ENCODE assay signal across 9 cellular contexts in genomic region chr9:41073471-41074243, GRCh38. TPM values are rescaled to one million over a fixed set of nuclear protein-coding genes. Genes with fewer than 3 reads are reported as not detected.
DNase-seq lines count a peak whose midpoint lies in the region; ATAC-seq, FAIRE-seq and TF ChIP-seq lines count a peak whose summit lies in the region.
"Not testable (repeated sequence)": the region's sequence is repeated elsewhere in the genome, so short reads cannot be mapped to it uniquely, and the experiment has no call there.
"Had no signal": no experiment of that assay in that cellular context is flagged by ENCODE, and none has a peak within 500 bp of the region (broad histone marks: within the 10 kb centered on the region; RNA-seq: fewer than 3 reads in every experiment).

No MANE protein-coding gene starts in this region.

- H3K18ac ChIP-seq in H1 (ENCODE audit: extremely low read depth, low read length) = not testable (repeated sequence)

- not testable (repeated sequence) for H3K27ac Mint-ChIP-seq in activated naive CD8-positive, alpha-beta T cell treated with anti-CD3 and anti-CD28 coated beads, Interleukin-2, amount 10 ng/mL, durations not matched to agents 7 days and 5 days; natural killer cell treated with Interleukin-12 subunit alpha and Interleukin-12 subunit beta and Interleukin-15 and Interleukin-18, amount 100 ng/mL, for 72 hours; stimulated activated effector memory CD8-positive, alpha-beta T cell treated with anti-CD3 and anti-CD28 coated beads, Interleukin-12 subunit alpha, Interleukin-12 subunit beta, amount 100 ng/mL, for 72 hours

- TF ChIP-seq RAD21 in H1 (IDR thresholded peaks at IDR 0.05 in 1 of 2, conservative IDR thresholded peaks at IDR 0.05 in 1 of 2; ENCODE audit: low read depth in 2 of 2, low read length in 2 of 2) = not testable (repeated sequence)

- ATAC-seq in RWPE2 (ENCODE audit: low read depth); activated naive CD8-positive, alpha-beta T cell treated with anti-CD3 and anti-CD28 coated beads, Interleukin-2, amount 10 ng/mL, durations not matched to agents 7 days and 5 days (ENCODE audit: low read depth): not testable (repeated sequence)
- ATAC-seq in natural killer cell treated with Interleukin-12 subunit alpha and Interleukin-12 subunit beta and Interleukin-15 and Interleukin-18, amount 100 ng/mL, for 72 hours = peak in 1 of 2 donors; percentile 25
- peak; percentile 27 for ATAC-seq in stimulated activated effector memory CD8-positive, alpha-beta T cell treated with anti-CD3 and anti-CD28 coated beads, Interleukin-12 subunit alpha, Interleukin-12 subunit beta, amount 100 ng/mL, for 72 hours

- not testable (repeated sequence) for H2BK15ac ChIP-seq in H1 (ENCODE audit: low read length)

- H3K4me1 Mint-ChIP-seq in activated naive CD8-positive, alpha-beta T cell treated with anti-CD3 and anti-CD28 coated beads, Interleukin-2, amount 10 ng/mL, durations not matched to agents 7 days and 5 days; natural killer cell treated with Interleukin-12 subunit alpha and Interleukin-12 subunit beta and Interleukin-15 and Interleukin-18, amount 100 ng/mL, for 72 hours (ENCODE audit: low read depth in 2 of 2): not testable (repeated sequence)
- peaks cover 20% of the 10 kb centered on the region for H3K4me1 Mint-ChIP-seq in stimulated activated effector memory CD8-positive, alpha-beta T cell treated with anti-CD3 and anti-CD28 coated beads, Interleukin-12 subunit alpha, Interleukin-12 subunit beta, amount 100 ng/mL, for 72 hours

- peak overlapping the region; percentile 86 for H2AFZ ChIP-seq in GM23248
- not testable (repeated sequence) for H2AFZ ChIP-seq in H1 (ENCODE audit: low read length)

- not testable (repeated sequence) for FAIRE-seq in H1 (lab: Jason Lieb, UNC)

- not testable (repeated sequence) for H2BK20ac ChIP-seq in H1 (ENCODE audit: low read length)

- CTCF ChIA-PET in A673 (lab: Charles Lee); H1 (lab: Charles Lee; ENCODE audit: partially characterized antibody): not testable (repeated sequence)

- H3K27me3 ChIP-seq in A673 (replicated peaks; ENCODE audit: insufficient read depth, low read depth, low read length, poor library complexity); GM23248 (replicated peaks; ENCODE audit: insufficient read depth); RWPE2 (ENCODE audit: insufficient read depth, poor library complexity, severe bottlenecking); right atrium auricular region: not testable (repeated sequence)
- H3K27me3 ChIP-seq in H1 (replicated peaks in 1 of 4; ENCODE audit: control insufficient read depth in 3 of 4, extremely low read depth in 1 of 4, insufficient read depth in 3 of 4, low read length in 3 of 4) = peaks cover 21 to 44% (median 29%) of the 10 kb centered on the region in 4 experiments

- H3K4me3 Mint-ChIP-seq in activated naive CD8-positive, alpha-beta T cell treated with anti-CD3 and anti-CD28 coated beads, Interleukin-2, amount 10 ng/mL, durations not matched to agents 7 days and 5 days = peak overlapping the region; percentile 48
- H3K4me3 Mint-ChIP-seq in natural killer cell treated with Interleukin-12 subunit alpha and Interleukin-12 subunit beta and Interleukin-15 and Interleukin-18, amount 100 ng/mL, for 72 hours = peak overlapping the region; percentile 84
- peak overlapping the region; percentile 70 for H3K4me3 Mint-ChIP-seq in stimulated activated effector memory CD8-positive, alpha-beta T cell treated with anti-CD3 and anti-CD28 coated beads, Interleukin-12 subunit alpha, Interleukin-12 subunit beta, amount 100 ng/mL, for 72 hours

- not testable (repeated sequence) for H3K9me3 ChIP-seq in A673 (ENCODE audit: low read depth, low read length, poor library complexity, severe bottlenecking); GM23248 (ENCODE audit: low read depth); RWPE2 (ENCODE audit: severe bottlenecking); H1 (ENCODE audit: insufficient read depth in 2 of 2, low read depth in 1 of 2, low read length in 1 of 2); right atrium auricular region

- TF ChIP-seq CTCF in A673 (conservative IDR thresholded peaks at IDR 0.05; ENCODE audit: low read depth, low read length); RWPE2 (IDR thresholded peaks at IDR 0.05; ENCODE audit: poor library complexity, severe bottlenecking); H1 (IDR thresholded peaks at IDR 0.05; ENCODE audit: control extremely low read depth in 1 of 3, insufficient read depth in 1 of 3, low read depth in 1 of 3, low read length in 3 of 3); right atrium auricular region (IDR thresholded peaks at IDR 0.05): not testable (repeated sequence)

- intact Hi-C loops in A673 (cut with micrococcal nuclease; ENCODE audit: unreplicated experiment) = not testable (repeated sequence)

- H4K8ac ChIP-seq in H1 (ENCODE audit: extremely low read depth, insufficient read depth, low read length) = not testable (repeated sequence)

- H3K27me3 Mint-ChIP-seq in activated naive CD8-positive, alpha-beta T cell treated with anti-CD3 and anti-CD28 coated beads, Interleukin-2, amount 10 ng/mL, durations not matched to agents 7 days and 5 days = peaks cover 39% of the 10 kb centered on the region
- peaks cover 20 to 22% of the 10 kb centered on the region in 2 donors for H3K27me3 Mint-ChIP-seq in natural killer cell treated with Interleukin-12 subunit alpha and Interleukin-12 subunit beta and Interleukin-15 and Interleukin-18, amount 100 ng/mL, for 72 hours

- not testable (repeated sequence) for H3K36me3 Mint-ChIP-seq in activated naive CD8-positive, alpha-beta T cell treated with anti-CD3 and anti-CD28 coated beads, Interleukin-2, amount 10 ng/mL, durations not matched to agents 7 days and 5 days; natural killer cell treated with Interleukin-12 subunit alpha and Interleukin-12 subunit beta and Interleukin-15 and Interleukin-18, amount 100 ng/mL, for 72 hours; stimulated activated effector memory CD8-positive, alpha-beta T cell treated with anti-CD3 and anti-CD28 coated beads, Interleukin-12 subunit alpha, Interleukin-12 subunit beta, amount 100 ng/mL, for 72 hours

- not testable (repeated sequence) for H2BK5ac ChIP-seq in H1 (ENCODE audit: low read depth, low read length)

- not testable (repeated sequence) for H3K23me2 ChIP-seq in H1 (ENCODE audit: low read depth, low read length)

- not testable (repeated sequence) for H3K9me3 Mint-ChIP-seq in activated naive CD8-positive, alpha-beta T cell treated with anti-CD3 and anti-CD28 coated beads, Interleukin-2, amount 10 ng/mL, durations not matched to agents 7 days and 5 days; natural killer cell treated with Interleukin-12 subunit alpha and Interleukin-12 subunit beta and Interleukin-15 and Interleukin-18, amount 100 ng/mL, for 72 hours; stimulated activated effector memory CD8-positive, alpha-beta T cell treated with anti-CD3 and anti-CD28 coated beads, Interleukin-12 subunit alpha, Interleukin-12 subunit beta, amount 100 ng/mL, for 72 hours

- not testable (repeated sequence) for H3K79me1 ChIP-seq in H1 (ENCODE audit: low read depth, low read length)

- H3K14ac ChIP-seq in H1 (ENCODE audit: insufficient read length) = not testable (repeated sequence)

- in situ Hi-C loops in GM23248 (cut with MboI) = not testable (repeated sequence)

- not testable (repeated sequence) for H3K23ac ChIP-seq in H1 (ENCODE audit: insufficient read length)

- H3K27ac ChIP-seq in A673 (ENCODE audit: low read depth, low read length, poor library complexity, severe bottlenecking); GM23248; H1 (ENCODE audit: low read depth, low read length): not testable (repeated sequence)
- H3K27ac ChIP-seq in RWPE2 (ENCODE audit: poor library complexity, severe bottlenecking) (peak overlapping the region; percentile 54), right atrium auricular region (peak overlapping the region; percentile 83 to 84)

- not testable (repeated sequence) for H3K4me2 ChIP-seq in GM23248 (ENCODE audit: unreplicated experiment)
- H3K4me2 ChIP-seq in H1 (ENCODE audit: insufficient read depth in 1 of 2, low read depth in 2 of 2, low read length in 2 of 2) = peak overlapping the region; percentile 40 to 61; a peak in 3 of 4 replicates

- not testable (repeated sequence) for DNase-seq in A673 (ENCODE audit: low spot score); RWPE2 (ENCODE audit: low spot score); activated naive CD8-positive, alpha-beta T cell treated with anti-CD3 and anti-CD28 coated beads, Interleukin-2, amount 10 ng/mL, durations not matched to agents 7 days and 5 days; H1 (ENCODE audit: low read depth in 1 of 2, low spot score in 2 of 2); right atrium auricular region (ENCODE audit: low spot score); natural killer cell treated with Interleukin-12 subunit alpha and Interleukin-12 subunit beta and Interleukin-15 and Interleukin-18, amount 100 ng/mL, for 72 hours (ENCODE audit: low spot score); stimulated activated effector memory CD8-positive, alpha-beta T cell treated with anti-CD3 and anti-CD28 coated beads, Interleukin-12 subunit alpha, Interleukin-12 subunit beta, amount 100 ng/mL, for 72 hours (ENCODE audit: low spot score in 2 of 2)
- peak; percentile 1 for DNase-seq in GM23248

- not testable (repeated sequence) for H3K79me2 ChIP-seq in GM23248 (ENCODE audit: insufficient read depth); H1 (ENCODE audit: control insufficient read depth in 1 of 2, insufficient read depth in 2 of 2, low read length in 2 of 2)

- not testable (repeated sequence) for H2BK120ac ChIP-seq in H1 (replicated peaks; ENCODE audit: low read depth, low read length)

- not testable (repeated sequence) for H3K4ac ChIP-seq in H1 (replicated peaks; ENCODE audit: insufficient read length, low read depth, low read length)

- H3F3A ChIP-seq in GM23248 (ENCODE audit: insufficient read depth) = not testable (repeated sequence)

- H2AK5ac ChIP-seq in H1 (ENCODE audit: low read depth, low read length) = not testable (repeated sequence)

- H3K4me1 ChIP-seq in A673 (ENCODE audit: insufficient read depth, low read length, poor library complexity, severe bottlenecking); RWPE2 (ENCODE audit: insufficient read depth, poor library complexity, severe bottlenecking); H1 (replicated peaks in 1 of 4; ENCODE audit: control insufficient read depth in 3 of 4, insufficient read depth in 4 of 4, low read length in 3 of 4); right atrium auricular region: not testable (repeated sequence)
- H3K4me1 ChIP-seq in GM23248 (ENCODE audit: insufficient read depth) = peaks cover 16% of the 10 kb centered on the region

- WGBS in GM23248 (ENCODE audit: low coverage in 1 of 2, low lambda C conversion rate in 2 of 2, missing lambda C conversion rate in 2 of 2), 2 experiments = 29 to 32% methylated on average over 24 to 39 of the region's 39 CpGs
- WGBS in H1 (ENCODE audit: extremely low coverage in 1 of 2, insufficient coverage in 1 of 2, insufficient read length in 1 of 2, insufficient replicate concordance in 2 of 2, low coverage in 1 of 2, low lambda C conversion rate in 2 of 2, missing lambda C conversion rate in 1 of 2), 2 experiments = 40% methylated on average over 26 of the region's 39 CpGs; no CpG with 5 or more reads in 1 of the 2 experiments

- H4K5ac ChIP-seq in H1 (ENCODE audit: insufficient read length, low read depth, low read length) = not testable (repeated sequence)

- not testable (repeated sequence) for TF ChIP-seq EP300 in H1 (IDR thresholded peaks at IDR 0.05; ENCODE audit: borderline replicate concordance in 1 of 2, low read depth in 2 of 2, low read length in 2 of 2)

- H3K9ac ChIP-seq in GM23248; H1 (replicated peaks in 1 of 4; ENCODE audit: extremely low read depth in 1 of 4, low read depth in 3 of 4, low read length in 3 of 4): not testable (repeated sequence)

- H4K20me1 ChIP-seq in GM23248 (ENCODE audit: insufficient read depth); H1 (replicated peaks in 1 of 2; ENCODE audit: control insufficient read depth in 1 of 2, insufficient read depth in 2 of 2, low read length in 2 of 2): not testable (repeated sequence)

- not testable (repeated sequence) for TF ChIP-seq POLR2A in H1 (IDR thresholded peaks at IDR 0.05; ENCODE audit: control extremely low read depth in 1 of 2, low read depth in 2 of 2, low read length in 2 of 2)

- POLR2A ChIA-PET in A673 (lab: Charles Lee; ENCODE audit: low non-redundant PET); activated naive CD8-positive, alpha-beta T cell treated with anti-CD3 and anti-CD28 coated beads, Interleukin-2, amount 10 ng/mL, durations not matched to agents 7 days and 5 days (lab: Charles Lee); H1 (lab: Charles Lee; ENCODE audit: partially characterized antibody): not testable (repeated sequence)

- H4K91ac ChIP-seq in H1 (replicated peaks; ENCODE audit: insufficient read length, low read length) = not testable (repeated sequence)

- not testable (repeated sequence) for H3K36me3 ChIP-seq in A673 (ENCODE audit: insufficient read depth, low read length, poor library complexity, severe bottlenecking); GM23248 (ENCODE audit: low read depth); RWPE2 (ENCODE audit: low read depth); H1 (ENCODE audit: control insufficient read depth in 2 of 4, insufficient read depth in 4 of 4, low read length in 3 of 4); right atrium auricular region

- H3K4me3 ChIP-seq in A673 (ENCODE audit: low read depth, low read length, poor library complexity, severe bottlenecking) (peak overlapping the region; percentile 47), GM23248 (peak overlapping the region; percentile 77), RWPE2 (ENCODE audit: severe bottlenecking) (peak overlapping the region; percentile 46), H1 (ENCODE audit: extremely low read depth in 1 of 4, insufficient read depth in 2 of 4, low read depth in 3 of 4, low read length in 4 of 4) (peak overlapping the region in 3 of 4 experiments; percentile 35 to 55 (median 39); a peak in 3 of 8 replicates), right atrium auricular region (peak overlapping the region; percentile 80 to 83)

- not testable (repeated sequence) for H2BK12ac ChIP-seq in H1 (ENCODE audit: low read depth, low read length)

- BruUV-seq in A673 (replicated peaks; lab: Mats Ljungman, UMichigan) = not testable (repeated sequence)

- H3K56ac ChIP-seq in H1 (replicated peaks; ENCODE audit: insufficient read length, low read depth, low read length) = not testable (repeated sequence)

- H3K9me2 ChIP-seq in GM23248 (ENCODE audit: insufficient read depth) = not testable (repeated sequence)

RNA-seq across cellular contexts. Expression of gene FOXD4L6, which starts 54.8 kb away (rescaled TPM):
- total RNA-seq in A673 (2021) (not detected in 2 replicates), right atrium auricular region (not detected)
- total RNA-seq in GM23248 (2014; rRNA removed; shearing (Covaris generic)) = 0.22 TPM in 1 of 2 replicates, not detected in the other
- polyA plus RNA-seq in GM23248 (2016; fragmentation: Nextera tagmentation; extraction: Ambion mirVana) (not detected in 2 replicates), H1 (2011; rRNA removed) (not detected in 2 replicates)
- total RNA-seq in activated naive CD8-positive, alpha-beta T cell treated with anti-CD3 and anti-CD28 coated beads, Interleukin-2, amount 10 ng/mL, durations not matched to agents 7 days and 5 days = under 1 TPM in 1 of 2 experiments, not detected in 1; 0.28 TPM
- total RNA-seq in H1 (2021; fragmentation: NEBNext Ultra II Directional; extraction: Animal tissue kit (Norgen Biotek cat#: 25700)) = 0.13 TPM in 1 of 2 replicates, not detected in the other
- polyA plus RNA-seq in H1 (2011; cell fraction: cytosol; rRNA removed) = not detected
- polyA plus RNA-seq in H1 (2011; cell fraction: nucleus; rRNA removed) = not detected
- not detected in 4 replicates for polyA plus RNA-seq in H1 (2012, experiment 1 of 2)
- not detected for polyA plus RNA-seq in H1 (2012, experiment 2 of 2)
- not detected for polyA plus RNA-seq in H1 (2013, experiment 1 of 2)
- polyA plus RNA-seq in H1 (2013, experiment 2 of 2) = not detected
- polyA minus RNA-seq in H1 (2011; rRNA and poly(A)+ RNA removed) = not detected in 2 replicates
- polyA minus RNA-seq in H1 (2011; cell fraction: cytosol; rRNA and poly(A)+ RNA removed) = not detected
- polyA minus RNA-seq in H1 (2011; cell fraction: nucleus; rRNA and poly(A)+ RNA removed) = not detected
- total RNA-seq in natural killer cell treated with Interleukin-12 subunit alpha and Interleukin-12 subunit beta and Interleukin-15 and Interleukin-18, amount 100 ng/mL, for 72 hours = not detected
- total RNA-seq: right lobe of liver had no signal
